11 cellular contexts compared by ENCODE assay signal in genomic region chr18:79374408-79375171, GRCh38. TPM values are rescaled to one million over a fixed set of nuclear protein-coding genes. Genes with fewer than 3 reads are reported as not detected.
A peak's percentile ranks its signal among the peaks of the same experiment; 100 is the strongest.
DNase-seq lines count a peak whose midpoint lies in the region; ATAC-seq and TF ChIP-seq lines count a peak whose summit lies in the region.
"Had no signal": no experiment of that assay in that cellular context is flagged by ENCODE, and none has a peak within 500 bp of the region (broad histone marks: within the 10 kb centered on the region; RNA-seq: fewer than 3 reads in every experiment).

No MANE protein-coding gene starts in this region.

- H3K4me3 ChIP-seq in right cardiac atrium (ENCODE audit: low read length): no peak overlapping the region
- H3K4me3 ChIP-seq in HAP-1: no peak overlapping the region
- H3K4me3 ChIP-seq in prostate gland: no peak overlapping the region

- H3K27me3 ChIP-seq in right cardiac atrium (ENCODE audit: control insufficient read depth, insufficient read depth) (no peaks in the 10 kb centered on the region), HAP-1 (ENCODE audit: low read depth) (no peaks in the 10 kb centered on the region), prostate gland (replicated peaks; ENCODE audit: insufficient read depth) (no peaks in the 10 kb centered on the region)

- no peak for TF ChIP-seq POLR2A in prostate gland (IDR thresholded peaks at IDR 0.05)

- no peak overlapping the region for H3K27ac ChIP-seq in right cardiac atrium (ENCODE audit: low read length)
- no peak overlapping the region for H3K27ac ChIP-seq in prostate gland
- H3K27ac ChIP-seq: parathyroid adenoma had no signal

- WGBS in right cardiac atrium: 93% methylated on average over 24 of the region's 32 CpGs
- 87% methylated on average over 24 of the region's 32 CpGs for WGBS in prostate gland

- no peak for TF ChIP-seq CTCF in prostate gland (IDR thresholded peaks at IDR 0.05)

- H3K4me1 ChIP-seq in right cardiac atrium (ENCODE audit: control insufficient read depth, insufficient read depth, low read length): no peaks in the 10 kb centered on the region
- peaks cover 12% of the 10 kb centered on the region for H3K4me1 ChIP-seq in HAP-1
- H3K4me1 ChIP-seq in prostate gland (replicated peaks): no peaks in the 10 kb centered on the region
- H3K4me1 ChIP-seq: parathyroid adenoma had no signal

- intact Hi-C loops in Right ventricle myocardium inferior (cut with DNase I): no loop called here
- intact Hi-C loops in right cardiac atrium (cut with DNase I): no loop called here
- intact Hi-C loops in prostate gland (cut with DNase I): no loop called here

- DNase-seq in Right ventricle myocardium inferior (ENCODE audit: missing footprints): peak; percentile 44
- DNase-seq in right cardiac atrium: no peak
- no peak for DNase-seq in NCI-H2081 (lab: John Stamatoyannopoulos, UW)
- DNase-seq in HAP-1 (ENCODE audit: low spot score in 2 of 2): no peak
- DNase-seq in kidney glomerular epithelial cell (lab: John Stamatoyannopoulos, UW): no peak
- no peak for DNase-seq in prostate gland (ENCODE audit: low spot score)
- DNase-seq: NCI-H1417, Right ventricle myocardium superior had no signal

- no peaks in the 10 kb centered on the region for H3K9me3 ChIP-seq in right cardiac atrium (ENCODE audit: control insufficient read depth, low read length)
- no peaks in the 10 kb centered on the region for H3K9me3 ChIP-seq in HAP-1
- no peaks in the 10 kb centered on the region for H3K9me3 ChIP-seq in prostate gland

- in situ Hi-C loops in HAP-1 (cut with MboI; ENCODE audit: low sequenced_read_pairs): loop anchor here (10.0 kb wide), 1 partner anchor 270 kb away; no protein-coding TSS in a partner anchor

- no peak for ATAC-seq in Right ventricle myocardium inferior
- ATAC-seq in right cardiac atrium: no peak
- peak; percentile 76 for ATAC-seq in HG02571 (IDR thresholded peaks at IDR 0.05; ENCODE audit: unreplicated experiment)
- peak; percentile 85 for ATAC-seq in HG03442 (IDR thresholded peaks at IDR 0.05; ENCODE audit: unreplicated experiment)

- no peaks in the 10 kb centered on the region for H3K36me3 ChIP-seq in HAP-1 (replicated peaks)
- H3K36me3 ChIP-seq in prostate gland: peaks cover 0 to 4% of the 10 kb centered on the region in 2 donors

RNA-seq across cellular contexts. Expression of gene NFATC1, which starts 21.1 kb away (rescaled TPM):
- 18.5 TPM for total RNA-seq in Right ventricle myocardium inferior
- total RNA-seq in right cardiac atrium: 10 to 100 TPM; 20.1 to 25.3 (median 20.8) TPM
- polyA plus RNA-seq in right cardiac atrium: 14.7 TPM
- total RNA-seq in prostate gland: 10 to 100 TPM; 16.8 to 24.6 TPM

Comparison
In these comparisons a context has a peak if more than half of its experiments do, and no peak if none do; other contexts are left out.
1. ATAC-seq: peak in HG02571 (single experiment) and HG03442 (single experiment); none in Right ventricle myocardium inferior (single experiment) and right cardiac atrium (0 of 2).